Comparison of ENCODE assay signal across 18 cellular contexts in the genomic region with DNA sequence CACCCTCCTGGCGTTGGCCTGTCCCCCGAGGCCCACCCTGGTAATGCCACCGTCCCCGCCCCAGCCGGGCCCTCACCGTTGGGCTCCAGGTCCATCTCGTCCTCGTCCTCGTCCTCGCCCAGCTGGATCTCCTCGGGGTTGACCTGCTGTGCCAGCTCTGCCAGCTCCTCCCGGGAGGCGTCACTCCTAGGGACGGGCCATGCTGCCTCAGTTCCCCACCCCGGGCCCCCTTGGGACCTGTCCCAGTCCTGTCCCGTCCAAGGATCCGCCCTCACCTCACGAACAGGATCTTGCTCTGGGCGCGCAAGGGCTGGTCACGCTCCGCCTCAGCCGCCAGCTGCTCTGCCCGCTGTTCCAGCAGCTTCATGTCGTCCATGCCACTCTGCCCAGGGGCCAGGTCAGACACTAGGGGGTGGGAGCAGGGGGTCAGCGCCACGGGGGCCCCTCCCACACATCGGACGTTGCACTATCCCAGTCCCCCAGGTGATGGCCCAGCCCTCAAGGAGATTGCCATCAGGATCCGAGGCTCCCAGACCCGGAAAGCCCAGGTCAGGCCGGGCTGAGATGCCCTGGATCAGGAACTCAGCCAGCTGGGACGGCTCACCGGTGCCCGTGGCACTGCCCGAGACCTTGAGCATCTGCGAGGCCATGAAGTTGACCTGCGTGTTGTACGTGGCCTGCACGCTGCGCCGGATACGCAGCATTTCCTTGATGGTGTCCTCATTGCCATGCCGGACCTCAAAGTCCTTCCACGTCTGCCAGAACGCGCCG. TPM values are rescaled to one million over a fixed set of nuclear protein-coding genes. Genes with fewer than 3 reads are reported as not detected.
DNase-seq lines count a peak whose midpoint lies in the region; ATAC-seq, FAIRE-seq and TF ChIP-seq lines count a peak whose summit lies in the region.
"Had no signal": no experiment of that assay in that cellular context is flagged by ENCODE, and none has a peak within 500 bp of the region (broad histone marks: within the 10 kb centered on the region; RNA-seq: fewer than 3 reads in every experiment).

No MANE protein-coding gene starts in this region.

- H3K9me3 ChIP-seq in GM12878 (replicated peaks; ENCODE audit: control insufficient read depth, insufficient read depth, low read length) (no peaks in the 10 kb centered on the region), lung (ENCODE audit: control insufficient read depth in 2 of 2, insufficient read depth in 1 of 2, low read length in 1 of 2) (no peaks in the 10 kb centered on the region)
- H3K9me3 ChIP-seq: ascending aorta had no signal

- DNase-seq in GM12878 (ENCODE audit: low read depth, low spot score): no peak
- DNase-seq in lung (ENCODE audit: low spot score): peak; percentile 61
- DNase-seq in NOMO-1 treated with dmso at 0.1 percent for 144 hours (lab: John Stamatoyannopoulos, UW; ENCODE audit: unreplicated experiment): no peak
- DNase-seq: ACHN; CD8-positive, alpha-beta memory T cell; dermis blood vessel endothelial cell; HFFc6; kidney glomerular epithelial cell; naive B cell; NCI-H1694; NCI-H510A had no signal

- no peak overlapping the region for H3K4me2 ChIP-seq in GM12878 (ENCODE audit: control insufficient read depth, insufficient read depth)

- POLR2A ChIA-PET in GM12878 (lab: Charles Lee): interaction anchor here (0.6 to 1.2 kb wide), 2 partner anchors 14 to 21 kb away, joined by 3 to 4 read pairs; no protein-coding TSS in a partner anchor

- TF ChIP-seq CTCF in 22Rv1 (IDR thresholded peaks at IDR 0.05): no peak
- TF ChIP-seq CTCF in GM12878 (IDR thresholded peaks at IDR 0.05 in 2 of 3, conservative IDR thresholded peaks at IDR 0.05 in 1 of 3; ENCODE audit: control insufficient read depth in 2 of 3, extremely low read depth in 1 of 3, insufficient read depth in 1 of 3, low read depth in 3 of 3, low read length in 3 of 3): no peak
- TF ChIP-seq CTCF in lung (IDR thresholded peaks at IDR 0.05; ENCODE audit: control extremely low read depth, extremely low read depth): no peak

- H2AFZ ChIP-seq in GM12878 (ENCODE audit: control insufficient read depth, low read depth, low read length): no peak overlapping the region

- H3K27ac ChIP-seq in 22Rv1: peak overlapping the region; percentile 100
- H3K27ac ChIP-seq in GM12878 (ENCODE audit: control insufficient read depth, insufficient read depth): no peak overlapping the region
- H3K27ac ChIP-seq in lung (ENCODE audit: low read depth in 1 of 2, low read length in 1 of 2): peak overlapping the region in 1 of 2 donors; percentile 78
- H3K27ac ChIP-seq: ascending aorta had no signal

- RAD21 ChIA-PET in GM12878 (lab: Charles Lee; ENCODE audit: unreplicated experiment): no interaction called here

- no peak for TF ChIP-seq EP300 in GM12878 (IDR thresholded peaks at IDR 0.05; ENCODE audit: borderline replicate concordance in 1 of 2, control insufficient read depth in 1 of 2, low read depth in 2 of 2, low read length in 2 of 2)

- no peak overlapping the region for H3K4me3 ChIP-seq in GM12878
- H3K4me3 ChIP-seq in lung: no peak overlapping the region
- H3K4me3 ChIP-seq: ascending aorta had no signal

- H3K4me1 ChIP-seq in GM12878 (ENCODE audit: control insufficient read depth, insufficient read depth, low read length) (no peaks in the 10 kb centered on the region), lung (ENCODE audit: control insufficient read depth in 2 of 2, insufficient read depth in 2 of 2, low read length in 2 of 2) (peaks cover 0 to 7% of the 10 kb centered on the region in 2 donors)
- H3K4me1 ChIP-seq: ascending aorta had no signal

- intact Hi-C loops in GM12878 (cut with micrococcal nuclease; ENCODE audit: unreplicated experiment): no loop called here

- WGBS in GM12878 (ENCODE audit: insufficient coverage, insufficient replicate concordance, low lambda C conversion rate, missing lambda C conversion rate): 97% methylated on average over 47 of the region's 48 CpGs
- 77 to 85% methylated on average over 48 of the region's 48 CpGs for WGBS in lung, 2 donors

- in situ Hi-C loops in GM12878 (cut with MboI): no loop called here

- CTCF ChIA-PET in GM12878 (lab: Yijun Ruan, JAX): no interaction called here

- H3K36me3 ChIP-seq in GM12878 (ENCODE audit: control insufficient read depth in 2 of 2, insufficient read depth in 2 of 2, low read length in 1 of 2) (peaks cover 0 to 25% of the 10 kb centered on the region in 2 experiments; a peak in 3 of 4 replicates), lung (ENCODE audit: control insufficient read depth in 2 of 2, insufficient read depth in 2 of 2, low read length in 2 of 2) (peaks cover 20 to 81% of the 10 kb centered on the region in 2 donors)

- peak; percentile 20; the same call in 1 of the 2 replicates for TF ChIP-seq POLR2A in GM12878 (IDR thresholded peaks at IDR 0.05; ENCODE audit: low read depth, low read length)

- SMC1A ChIA-PET in GM12878 (lab: Charles Lee; ENCODE audit: uncharacterized antibody, unreplicated experiment): no interaction called here

- H3K9ac ChIP-seq in GM12878 (ENCODE audit: control insufficient read depth, insufficient read depth, low read length): no peak overlapping the region

- TF ChIP-seq RAD21 in GM12878 (IDR thresholded peaks at IDR 0.05; ENCODE audit: insufficient read depth, low read depth, low read length): no peak

- ATAC-seq in GM12878: no peak
- ATAC-seq in lung (ENCODE audit: insufficient read depth, low FRiP score): peak; percentile 12
- ATAC-seq in HG02852 (IDR thresholded peaks at IDR 0.05; ENCODE audit: unreplicated experiment): no peak
- ATAC-seq in HG03521 (IDR thresholded peaks at IDR 0.05; ENCODE audit: unreplicated experiment): no peak

- BruUV-seq in GM12878 (replicated peaks; lab: Mats Ljungman, UMichigan): no TSS peak

- no peaks in the 10 kb centered on the region for H3K79me2 ChIP-seq in GM12878 (ENCODE audit: control insufficient read depth, insufficient read depth, low read length)

- H3K27me3 ChIP-seq in GM12878 (replicated peaks in 1 of 2; ENCODE audit: control insufficient read depth in 2 of 2, insufficient read depth in 2 of 2, low read length in 1 of 2) (no peaks in the 10 kb centered on the region), lung (ENCODE audit: control insufficient read depth, insufficient read depth) (no peaks in the 10 kb centered on the region)
- H3K27me3 ChIP-seq: ascending aorta had no signal

- FAIRE-seq in GM12878 (lab: Jason Lieb, UNC): no peak

- H4K20me1 ChIP-seq in GM12878 (ENCODE audit: control insufficient read depth, insufficient read depth): no peaks in the 10 kb centered on the region

RNA-seq across cellular contexts. Expression of gene XAB2, which starts 9.5 kb away (rescaled TPM):
- total RNA-seq in GM12878 (2013; cell fraction: nucleolus; rRNA removed): 33.5 and 37.0 TPM in 2 replicates
- 29.6 and 41.5 TPM in 2 replicates for total RNA-seq in GM12878 (2014; rRNA removed)
- 13.5 and 15.3 TPM in 2 replicates for total RNA-seq in GM12878 (2014; rRNA removed; fragmentation: Illumina TruSeq; extraction: Trizol)
- total RNA-seq in GM12878 (2021): 42.9 and 45.1 TPM in 2 replicates
- 14.8 TPM for polyA plus RNA-seq in GM12878 (2011; ENCODE audit: low read depth)
- polyA plus RNA-seq in GM12878 (2011; rRNA removed): 9.3 and 28.5 TPM in 2 replicates
- polyA plus RNA-seq in GM12878 (2011; cell fraction: cytosol; rRNA removed): 38.1 and 53.8 TPM in 2 replicates
- 131 and 151 TPM in 2 replicates for polyA plus RNA-seq in GM12878 (2011; cell fraction: nucleus; rRNA removed)
- polyA plus RNA-seq in GM12878 (2012): 39.2 and 44.4 TPM in 2 replicates
- 2.3 and 11.3 TPM in 2 replicates for polyA plus RNA-seq in GM12878 (2014; fragmentation: Illumina TruSeq; extraction: Trizol)
- polyA plus RNA-seq in GM12878 (2014; fragmentation: Nextera tagmentation; extraction: Ambion mirVana): under 1 TPM; 0.34 to 0.66 TPM
- polyA plus RNA-seq in GM12878 (2014; rRNA removed): 38.1 and 43.5 TPM in 2 replicates
- 10 to 100 TPM; 17.3 to 20.4 TPM for polyA plus RNA-seq in GM12878 (2016; fragmentation: Nextera tagmentation; extraction: Ambion mirVana)
- polyA minus RNA-seq in GM12878 (2011; rRNA and poly(A)+ RNA removed): 46.3 and 67.8 TPM in 2 replicates
- 31.8 and 32.5 TPM in 2 replicates for polyA minus RNA-seq in GM12878 (2011; cell fraction: cytosol; rRNA and poly(A)+ RNA removed)
- polyA minus RNA-seq in GM12878 (2011; cell fraction: nucleus; rRNA and poly(A)+ RNA removed): 25.0 and 39.0 TPM in 2 replicates
- total RNA-seq in lung: 10 to 100 TPM; 37.2 to 41.4 TPM
- 10 to 100 TPM; 34.1 to 48.3 TPM for polyA plus RNA-seq in lung

RNA-seq across cellular contexts. Expression of gene PET100, which starts 9.7 kb away (rescaled TPM):
- 5.1 and 12.9 TPM in 2 replicates for total RNA-seq in GM12878 (2013; cell fraction: nucleolus; rRNA removed)
- total RNA-seq in GM12878 (2014; rRNA removed) (47.0 and 60.8 TPM in 2 replicates), GM12878 (2014; rRNA removed; fragmentation: Illumina TruSeq; extraction: Trizol) (90.7 and 92.9 TPM in 2 replicates), GM12878 (2021) (156 and 159 TPM in 2 replicates), lung (100 to 1,000 TPM in 1 of 2 donors, 10 to 100 TPM in 1; 26.9 to 116 TPM)
- polyA plus RNA-seq in GM12878 (2011; ENCODE audit: low read depth): 19.6 TPM
- polyA plus RNA-seq in GM12878 (2011; rRNA removed) (73.8 and 108 TPM in 2 replicates), GM12878 (2014; fragmentation: Illumina TruSeq; extraction: Trizol) (47.3 and 85.6 TPM in 2 replicates), GM12878 (2014; fragmentation: Nextera tagmentation; extraction: Ambion mirVana) (100 to 1,000 TPM; 353 to 462 TPM), GM12878 (2014; rRNA removed) (66.0 and 79.5 TPM in 2 replicates), GM12878 (2016; fragmentation: Nextera tagmentation; extraction: Ambion mirVana) (100 to 1,000 TPM; 332 to 386 TPM), lung (100 to 1,000 TPM in 1 of 2 donors, 10 to 100 TPM in 1; 60.5 to 383 TPM)
- polyA plus RNA-seq in GM12878 (2011; cell fraction: cytosol; rRNA removed): 20.6 and 26.3 TPM in 2 replicates
- 19.2 and 38.5 TPM in 2 replicates for polyA plus RNA-seq in GM12878 (2011; cell fraction: nucleus; rRNA removed)
- polyA plus RNA-seq in GM12878 (2012): 82.4 and 139 TPM in 2 replicates
- 3.7 and 9.2 TPM in 2 replicates for polyA minus RNA-seq in GM12878 (2011; rRNA and poly(A)+ RNA removed)
- polyA minus RNA-seq in GM12878 (2011; cell fraction: cytosol; rRNA and poly(A)+ RNA removed): 2.5 and 12.3 TPM in 2 replicates
- 3.7 and 8.1 TPM in 2 replicates for polyA minus RNA-seq in GM12878 (2011; cell fraction: nucleus; rRNA and poly(A)+ RNA removed)
- total RNA-seq: ascending aorta had no signal

RNA-seq across cellular contexts. Expression of gene PCP2, which starts 13.7 kb away (rescaled TPM):
- not detected in 2 replicates for total RNA-seq in GM12878 (2013; cell fraction: nucleolus; rRNA removed)
- total RNA-seq in GM12878 (2014; rRNA removed): not detected in 2 replicates
- 0.31 TPM in 1 of 2 replicates, not detected in the other for total RNA-seq in GM12878 (2014; rRNA removed; fragmentation: Illumina TruSeq; extraction: Trizol)
- 0.27 and 0.62 TPM in 2 replicates for total RNA-seq in GM12878 (2021)
- polyA plus RNA-seq in GM12878 (2011; ENCODE audit: low read depth): not detected
- polyA plus RNA-seq in GM12878 (2011; rRNA removed): 0.19 TPM in 1 of 2 replicates, not detected in the other
- 0.22 and 0.59 TPM in 2 replicates for polyA plus RNA-seq in GM12878 (2011; cell fraction: cytosol; rRNA removed)
- 2.7 and 3.9 TPM in 2 replicates for polyA plus RNA-seq in GM12878 (2011; cell fraction: nucleus; rRNA removed)
- polyA plus RNA-seq in GM12878 (2012): 2.7 and 4.4 TPM in 2 replicates
- 0.10 TPM in 1 of 2 replicates, not detected in the other for polyA plus RNA-seq in GM12878 (2014; fragmentation: Illumina TruSeq; extraction: Trizol)
- polyA plus RNA-seq in GM12878 (2014; fragmentation: Nextera tagmentation; extraction: Ambion mirVana): not detected
- 0.15 and 0.31 TPM in 2 replicates for polyA plus RNA-seq in GM12878 (2014; rRNA removed)
- polyA plus RNA-seq in GM12878 (2016; fragmentation: Nextera tagmentation; extraction: Ambion mirVana): not detected
- not detected in 2 replicates for polyA minus RNA-seq in GM12878 (2011; rRNA and poly(A)+ RNA removed)
- not detected in 2 replicates for polyA minus RNA-seq in GM12878 (2011; cell fraction: cytosol; rRNA and poly(A)+ RNA removed)
- not detected in 2 replicates for polyA minus RNA-seq in GM12878 (2011; cell fraction: nucleus; rRNA and poly(A)+ RNA removed)
- 1 to 10 TPM in 1 of 2 donors, under 1 TPM in 1; 0.60 to 2.1 TPM for total RNA-seq in lung
- 1 to 10 TPM; 1.8 to 4.4 TPM for polyA plus RNA-seq in lung
- total RNA-seq: ascending aorta, dermis blood vessel endothelial cell, G401, HFFc6, LHCN-M2, pulmonary artery endothelial cell had no signal
- polyA plus RNA-seq: CD8-positive, alpha-beta memory T cell had no signal

RNA-seq across cellular contexts. Expression of gene STXBP2, which starts 17.1 kb away (rescaled TPM):
- 72.6 and 93.2 TPM in 2 replicates for total RNA-seq in GM12878 (2013; cell fraction: nucleolus; rRNA removed)
- total RNA-seq in GM12878 (2014; rRNA removed): 38.9 and 48.5 TPM in 2 replicates
- total RNA-seq in GM12878 (2014; rRNA removed; fragmentation: Illumina TruSeq; extraction: Trizol): 27.2 and 27.4 TPM in 2 replicates
- 106 and 111 TPM in 2 replicates for total RNA-seq in GM12878 (2021)
- 75.4 TPM for polyA plus RNA-seq in GM12878 (2011; ENCODE audit: low read depth)
- 52.5 and 74.3 TPM in 2 replicates for polyA plus RNA-seq in GM12878 (2011; rRNA removed)
- 67.0 and 97.4 TPM in 2 replicates for polyA plus RNA-seq in GM12878 (2011; cell fraction: cytosol; rRNA removed)
- 391 and 432 TPM in 2 replicates for polyA plus RNA-seq in GM12878 (2011; cell fraction: nucleus; rRNA removed)
- polyA plus RNA-seq in GM12878 (2012): 121 and 140 TPM in 2 replicates
- polyA plus RNA-seq in GM12878 (2014; fragmentation: Illumina TruSeq; extraction: Trizol): 23.3 and 43.9 TPM in 2 replicates
- 10 to 100 TPM in 1 of 2 experiments, 1 to 10 TPM in 1; 2.6 to 11.9 TPM for polyA plus RNA-seq in GM12878 (2014; fragmentation: Nextera tagmentation; extraction: Ambion mirVana)
- polyA plus RNA-seq in GM12878 (2014; rRNA removed): 103 and 119 TPM in 2 replicates
- polyA plus RNA-seq in GM12878 (2016; fragmentation: Nextera tagmentation; extraction: Ambion mirVana): 10 to 100 TPM; 95.3 to 96.5 TPM
- polyA minus RNA-seq in GM12878 (2011; rRNA and poly(A)+ RNA removed): 265 and 650 TPM in 2 replicates
- 52.2 and 53.7 TPM in 2 replicates for polyA minus RNA-seq in GM12878 (2011; cell fraction: cytosol; rRNA and poly(A)+ RNA removed)
- polyA minus RNA-seq in GM12878 (2011; cell fraction: nucleus; rRNA and poly(A)+ RNA removed): 109 and 189 TPM in 2 replicates
- total RNA-seq in lung: 100 to 1,000 TPM in 1 of 2 donors, 10 to 100 TPM in 1; 80.3 to 248 TPM
- 100 to 1,000 TPM; 142 to 455 TPM for polyA plus RNA-seq in lung

RNA-seq across cellular contexts. Expression of gene CAMSAP3, which starts 24.2 kb away (rescaled TPM):
- total RNA-seq in GM12878 (2013; cell fraction: nucleolus; rRNA removed): 3.7 and 5.0 TPM in 2 replicates
- 1.1 and 1.9 TPM in 2 replicates for total RNA-seq in GM12878 (2014; rRNA removed)
- total RNA-seq in GM12878 (2014; rRNA removed; fragmentation: Illumina TruSeq; extraction: Trizol): 0.64 and 0.72 TPM in 2 replicates
- total RNA-seq in GM12878 (2021): 5.6 and 6.3 TPM in 2 replicates
- 0.30 TPM for polyA plus RNA-seq in GM12878 (2011; ENCODE audit: low read depth)
- polyA plus RNA-seq in GM12878 (2011; rRNA removed): 0.23 and 0.72 TPM in 2 replicates
- polyA plus RNA-seq in GM12878 (2011; cell fraction: cytosol; rRNA removed): 0.73 and 0.85 TPM in 2 replicates
- 6.8 and 8.1 TPM in 2 replicates for polyA plus RNA-seq in GM12878 (2011; cell fraction: nucleus; rRNA removed)
- 1.9 and 2.6 TPM in 2 replicates for polyA plus RNA-seq in GM12878 (2012)
- polyA plus RNA-seq in GM12878 (2014; fragmentation: Illumina TruSeq; extraction: Trizol): 0.75 and 3.3 TPM in 2 replicates
- polyA plus RNA-seq in GM12878 (2014; fragmentation: Nextera tagmentation; extraction: Ambion mirVana): under 1 TPM; 0.03 to 0.22 TPM
- 1.9 and 3.9 TPM in 2 replicates for polyA plus RNA-seq in GM12878 (2014; rRNA removed)
- polyA plus RNA-seq in GM12878 (2016; fragmentation: Nextera tagmentation; extraction: Ambion mirVana): under 1 TPM; 0.37 to 0.47 TPM
- polyA minus RNA-seq in GM12878 (2011; rRNA and poly(A)+ RNA removed): 0.37 and 1.1 TPM in 2 replicates
- polyA minus RNA-seq in GM12878 (2011; cell fraction: cytosol; rRNA and poly(A)+ RNA removed): 1.6 and 2.1 TPM in 2 replicates
- polyA minus RNA-seq in GM12878 (2011; cell fraction: nucleus; rRNA and poly(A)+ RNA removed): 1.1 and 2.1 TPM in 2 replicates
- total RNA-seq in lung: 10 to 100 TPM; 18.3 to 30.4 TPM
- polyA plus RNA-seq in lung: 10 to 100 TPM in 1 of 2 donors, 1 to 10 TPM in 1; 9.2 to 20.0 TPM
- total RNA-seq: ascending aorta, HFFc6, LHCN-M2 had no signal
